ENCODE assay signal across 8 cellular contexts in genomic region chr2:157492189-157492773, GRCh38. TPM values are rescaled to one million over a fixed set of nuclear protein-coding genes. Genes with fewer than 3 reads are reported as not detected.
DNase-seq lines count a peak whose midpoint lies in the region; ATAC-seq, FAIRE-seq and TF ChIP-seq lines count a peak whose summit lies in the region.

No MANE protein-coding gene starts in this region.

- H3K27me3 ChIP-seq in psoas muscle (ENCODE audit: insufficient read depth in 3 of 3, low read length in 2 of 3) = no peaks in the 10 kb centered on the region

- no peak overlapping the region for H3K27ac ChIP-seq in psoas muscle

- H3K27me3 Mint-ChIP-seq in glutamatergic neuron (ENCODE audit: unreplicated experiment) = no peaks in the 10 kb centered on the region

- no peaks in the 10 kb centered on the region for H3K36me3 ChIP-seq in psoas muscle (ENCODE audit: insufficient read depth in 1 of 2, low read depth in 1 of 2)

- intact Hi-C loops in psoas muscle (cut with DNase I) = loop anchor here in 1 of 2 donors (5.0 kb wide), 3 partner anchors 280 to 1260 kb away; no protein-coding TSS in a partner anchor

- H3K4me3 Mint-ChIP-seq in glutamatergic neuron (ENCODE audit: unreplicated experiment) = no peak overlapping the region

- H3K27ac Mint-ChIP-seq in glutamatergic neuron (ENCODE audit: unreplicated experiment) = no peak overlapping the region

- WGBS in psoas muscle, 3 donors = 11 to 13% (median 12%) methylated on average over 5 of the region's 5 CpGs

- peak; percentile 71 to 91 (median 84) for ATAC-seq in psoas muscle

- H3K9me3 ChIP-seq in psoas muscle = no peaks in the 10 kb centered on the region

- TF ChIP-seq CTCF in GM12864 (IDR thresholded peaks at IDR 0.05; ENCODE audit: low read depth, low read length, missing control alignments) (peak; percentile 77), LNCaP clone FGC (IDR thresholded peaks at IDR 0.05; ENCODE audit: control insufficient read depth, extremely low read depth, insufficient read depth) (peak; percentile 68), glutamatergic neuron (IDR thresholded peaks at IDR 0.05; ENCODE audit: partially characterized antibody, unreplicated experiment) (peak; percentile 76), psoas muscle (IDR thresholded peaks at IDR 0.05) (peak; percentile 64)

- TF ChIP-seq POLR2A in H54 (IDR thresholded peaks at IDR 0.05; ENCODE audit: low read depth, low read length) = no peak

- no peaks in the 10 kb centered on the region for H3K36me3 Mint-ChIP-seq in glutamatergic neuron (ENCODE audit: unreplicated experiment)

- in situ Hi-C loops in SK-MEL-5 (cut with HindIII; ENCODE audit: low pct_unique_long_range_greater_than_20kb, low sequenced_read_pairs) = no loop called here

- DNase-seq in GM12864 (ENCODE audit: low read depth) (peak; percentile 60), H54 (ENCODE audit: insufficient read length, low spot score) (peak; percentile 33), LNCaP clone FGC (ENCODE audit: low read depth) (no peak), SK-MEL-5 (ENCODE audit: low read depth, low spot score) (peak; percentile 76), glutamatergic neuron (peak; percentile 73), psoas muscle (peak; percentile 44 to 69), cortex of kidney (lab: John Stamatoyannopoulos, UW) (no peak)
- peak; percentile 73 for DNase-seq in activated naive CD4-positive, alpha-beta T cell treated with anti-CD3 and anti-CD28 coated beads, Interleukin-2, amount 50 U/mL, for 16 hours

- no peaks in the 10 kb centered on the region for H3K9me3 Mint-ChIP-seq in glutamatergic neuron (ENCODE audit: unreplicated experiment)

- H3K4me3 ChIP-seq in GM12864 (ENCODE audit: low read depth, low read length) (no peak overlapping the region), LNCaP clone FGC (ENCODE audit: low read depth, low read length) (no peak overlapping the region), psoas muscle (no peak overlapping the region)

- no peaks in the 10 kb centered on the region for H3K4me1 ChIP-seq in psoas muscle

- no peaks in the 10 kb centered on the region for H3K4me1 Mint-ChIP-seq in glutamatergic neuron (ENCODE audit: low read depth, unreplicated experiment)

- peak; percentile 87 for FAIRE-seq in H54 (lab: Jason Lieb, UNC)

RNA-seq across cellular contexts. Expression of gene CYTIP, which starts 48.4 kb away (rescaled TPM):
- total RNA-seq in SK-MEL-5 (2014; rRNA removed; shearing (Covaris generic)) = not detected in 2 replicates
- 0.32 and 0.51 TPM in 2 replicates for polyA plus RNA-seq in SK-MEL-5 (2015; cell fraction: cytosol; rRNA removed)
- not detected in 2 replicates for polyA plus RNA-seq in SK-MEL-5 (2015; cell fraction: nucleus; rRNA removed)
- not detected for total RNA-seq in glutamatergic neuron (ENCODE audit: unreplicated experiment)
- total RNA-seq in psoas muscle = 1 to 10 TPM in 3 of 4 donors, under 1 TPM in 1; 0.48 to 2.3 (median 1.1) TPM
- polyA plus RNA-seq in psoas muscle = under 1 TPM; 0.21 to 0.43 (median 0.35) TPM

Comparison
In these comparisons a context has a peak if more than half of its experiments do, and no peak if none do; other contexts are left out.
1. DNase-seq: peak in GM12864 (single experiment), H54 (single experiment), SK-MEL-5 (single experiment), activated naive CD4-positive, alpha-beta T cell treated with anti-CD3 and anti-CD28 coated beads, Interleukin-2, amount 50 U/mL, for 16 hours (single experiment), glutamatergic neuron (single experiment) and psoas muscle (2 of 2); none in LNCaP clone FGC (single experiment) and cortex of kidney (single experiment).
2. Peak in every context shown above with its lines, with median percentiles within 50 percentile points of each other: CTCF ChIP-seq.